Comparison of ENCODE assay signal across 6 cellular contexts in genomic region chr22:20159531-20159930, GRCh38. TPM values are rescaled to one million over a fixed set of nuclear protein-coding genes. Genes with fewer than 3 reads are reported as not detected.
"Had no signal": no experiment of that assay in that cellular context is flagged by ENCODE, and none has a peak within 500 bp of the region (broad histone marks: within the 10 kb centered on the region; RNA-seq: fewer than 3 reads in every experiment).

No MANE protein-coding gene starts in this region.

RNA-seq across cellular contexts. Expression of gene CCDC188, which starts 8.7 kb away (rescaled TPM):
- total RNA-seq: NCI-H460, OCI-LY7, PC-9, RPMI7951, SJCRH30, SK-MEL-5 had no signal
